ENCODE assay signal across 8 cellular contexts in the genomic region with DNA sequence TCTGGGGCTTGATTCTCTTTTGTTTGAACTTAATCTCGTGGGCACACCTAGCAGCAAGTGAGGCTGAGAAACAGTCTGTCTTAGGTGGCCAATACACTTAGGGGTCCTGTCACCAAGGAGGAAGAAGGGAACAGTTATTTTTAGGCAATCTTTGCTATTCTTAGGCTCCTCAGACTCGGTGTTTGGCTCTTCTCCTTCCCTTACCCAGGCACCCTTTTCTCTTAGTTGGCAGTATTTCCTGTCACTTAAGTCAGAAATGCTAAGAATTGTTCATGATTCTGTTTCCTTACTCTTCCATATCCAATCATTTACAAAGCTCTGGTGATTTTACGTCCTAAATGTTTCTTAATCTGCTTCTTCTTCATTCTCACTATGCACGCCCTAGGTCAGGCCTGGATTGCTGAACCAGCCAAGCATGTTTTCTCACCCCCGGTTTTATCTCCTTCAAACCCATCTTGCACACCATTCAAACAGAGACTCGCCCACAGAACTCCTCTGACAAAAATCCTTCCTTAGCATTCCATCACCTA.
"Had no signal": no experiment of that assay in that cellular context is flagged by ENCODE, and none has a peak within 500 bp of the region (broad histone marks: within the 10 kb centered on the region; RNA-seq: fewer than 3 reads in every experiment).

No MANE protein-coding gene starts in this region.

- H3K27me3 Mint-ChIP-seq: activated naive CD4-positive, alpha-beta T cell treated with anti-CD3 and anti-CD28 coated beads, Interleukin-2, amount 10 ng/mL, durations not matched to agents 7 days and 5 days; stimulated activated naive CD8-positive, alpha-beta T cell treated with anti-CD3 and anti-CD28 coated beads, Interleukin-15, amount 100 ng/mL, for 72 hours had no signal

- H3K9me3 Mint-ChIP-seq: activated naive CD4-positive, alpha-beta T cell treated with anti-CD3 and anti-CD28 coated beads, Interleukin-2, amount 10 ng/mL, durations not matched to agents 7 days and 5 days; neural crest cell; stimulated activated naive CD8-positive, alpha-beta T cell treated with anti-CD3 and anti-CD28 coated beads, Interleukin-15, amount 100 ng/mL, for 72 hours; T-helper 1 cell treated with Interleukin-12 subunit alpha and Interleukin-12 subunit beta and Interleukin-4 antibody, amounts not matched to agents 30 μg/mL and 1 μg/mL, for 36 hours; WTC11 had no signal

- H3K9me3 ChIP-seq: adrenal gland, ovary had no signal

- H3K36me3 ChIP-seq: ovary had no signal

- H3K4me3 ChIP-seq: adrenal gland, ovary had no signal

- H3K27me3 ChIP-seq: adrenal gland, foreskin keratinocyte, ovary had no signal

- H3K4me1 ChIP-seq: foreskin keratinocyte had no signal

- H3K27ac Mint-ChIP-seq: WTC11 had no signal

- DNase-seq: stimulated activated naive CD8-positive, alpha-beta T cell treated with anti-CD3 and anti-CD28 coated beads, Interleukin-15, amount 100 ng/mL, for 72 hours had no signal

- H3K4me3 Mint-ChIP-seq: activated naive CD4-positive, alpha-beta T cell treated with anti-CD3 and anti-CD28 coated beads, Interleukin-2, amount 10 ng/mL, durations not matched to agents 7 days and 5 days; neural crest cell; stimulated activated naive CD8-positive, alpha-beta T cell treated with anti-CD3 and anti-CD28 coated beads, Interleukin-15, amount 100 ng/mL, for 72 hours; T-helper 1 cell treated with Interleukin-12 subunit alpha and Interleukin-12 subunit beta and Interleukin-4 antibody, amounts not matched to agents 30 μg/mL and 1 μg/mL, for 36 hours; WTC11 had no signal

- H3K4me1 Mint-ChIP-seq: WTC11 had no signal

- H3K27ac ChIP-seq: adrenal gland, foreskin keratinocyte, ovary had no signal
